Comparison of ENCODE assay signal across 18 cellular contexts in genomic region chr3:127121221-127121647, GRCh38.
"Had no signal": no experiment of that assay in that cellular context is flagged by ENCODE, and none has a peak within 500 bp of the region (broad histone marks: within the 10 kb centered on the region; RNA-seq: fewer than 3 reads in every experiment).

No MANE protein-coding gene starts in this region.

- H3K27me3 ChIP-seq: dorsolateral prefrontal cortex, gastrocnemius medialis, thyroid gland had no signal

- H3K27ac Mint-ChIP-seq: nephron had no signal

- DNase-seq: central memory CD4-positive, alpha-beta T cell; cortex of kidney; effector memory CD4-positive, alpha-beta T cell; gastrocnemius medialis; left ventricle myocardium superior; mesendoderm; naive B cell; psoas muscle; small intestine; stimulated activated CD4-positive, alpha-beta T cell treated with anti-CD3 and anti-CD28 coated beads, Interleukin-12 subunit alpha, Interleukin-12 subunit beta, amount 100 ng/mL, for 4 hours; stimulated activated naive CD4-positive, alpha-beta T cell; substantia nigra; thyroid gland had no signal

- H3K4me3 Mint-ChIP-seq: naive B cell, nephron had no signal

- H3K9me3 ChIP-seq: esophagus muscularis mucosa, gastrocnemius medialis, psoas muscle, stomach, thyroid gland had no signal

- H3K27ac ChIP-seq: epithelial cell of prostate, esophagus muscularis mucosa, gastrocnemius medialis, psoas muscle, stomach, thyroid gland had no signal

- ATAC-seq: gastrocnemius medialis, left ventricle myocardium superior, psoas muscle had no signal

- H3K36me3 ChIP-seq: esophagus muscularis mucosa, gastrocnemius medialis, stomach, thyroid gland had no signal

- H3K4me1 ChIP-seq: esophagus muscularis mucosa, psoas muscle, stomach, thyroid gland had no signal

- H3K4me3 ChIP-seq: dorsolateral prefrontal cortex, esophagus muscularis mucosa, gastrocnemius medialis, psoas muscle, stomach, thyroid gland had no signal

- H3K4me1 Mint-ChIP-seq: naive B cell, nephron had no signal

- H3K36me3 Mint-ChIP-seq: naive B cell had no signal
